In the genomic region with DNA sequence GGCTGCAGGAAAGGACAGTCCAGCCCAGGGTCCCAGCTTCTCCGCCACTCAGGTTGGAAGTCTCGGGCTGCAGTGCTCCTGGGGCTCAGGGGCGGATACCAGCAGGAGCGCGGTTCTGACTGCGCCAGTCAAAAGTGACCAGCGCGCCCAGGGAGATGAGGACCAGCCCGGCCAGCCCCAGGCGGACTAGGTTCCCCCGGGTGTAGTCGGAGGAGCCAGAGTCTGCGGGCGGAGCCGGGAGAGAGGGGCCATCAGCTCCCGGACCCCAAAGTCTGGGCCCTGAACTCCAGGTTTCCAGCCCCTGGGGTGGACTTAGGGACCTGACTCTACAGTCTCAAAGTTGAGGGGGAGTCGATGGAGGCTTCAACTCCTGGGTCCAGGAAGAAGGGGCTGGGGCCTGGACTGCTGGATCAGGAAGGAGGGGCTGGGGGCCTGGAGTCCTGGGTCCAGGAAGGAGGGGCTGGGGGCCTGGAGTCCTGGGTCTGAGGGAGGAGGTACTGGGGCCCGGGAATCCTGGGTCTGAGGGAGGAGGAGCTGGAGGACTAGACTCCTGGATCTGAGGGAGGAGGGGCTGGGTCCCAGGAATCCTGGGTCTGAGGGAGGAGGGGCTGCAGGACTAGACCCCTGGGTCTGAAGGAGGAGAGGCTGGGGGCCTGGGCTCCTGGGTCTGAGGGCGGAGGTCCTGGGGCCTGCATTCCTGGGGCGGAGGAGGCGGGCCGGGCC, we compare ENCODE assay signal across 12 cellular contexts. TPM values are rescaled to one million over a fixed set of nuclear protein-coding genes. Genes with fewer than 3 reads are reported as not detected.
DNase-seq lines count a peak whose midpoint lies in the region; ATAC-seq and TF ChIP-seq lines count a peak whose summit lies in the region.
"Had no signal": no experiment of that assay in that cellular context is flagged by ENCODE, and none has a peak within 500 bp of the region (broad histone marks: within the 10 kb centered on the region; RNA-seq: fewer than 3 reads in every experiment).

No MANE protein-coding gene starts in this region.

- peak overlapping the region; percentile 94 for H3K4me2 ChIP-seq in GM23338

- no peaks in the 10 kb centered on the region for H3K9me3 ChIP-seq in gastroesophageal sphincter

- peaks cover 9% of the 10 kb centered on the region; the same call in 1 of the 2 replicates for H3F3A ChIP-seq in GM23338 (replicated peaks; ENCODE audit: low read depth)

- no peak overlapping the region for H3K27ac Mint-ChIP-seq in GM23338
- H3K27ac Mint-ChIP-seq in activated CD8-positive, alpha-beta T cell treated with anti-CD3 and anti-CD28 coated beads for 36 hours = no peak overlapping the region

- WGBS in gastroesophageal sphincter (ENCODE audit: low coverage in 1 of 2), 2 donors = 14% methylated on average over 1 of the region's 22 CpGs; no CpG with 5 or more reads in 1 of the 2 donors

- no peak for ATAC-seq in GM23338
- no peak for ATAC-seq in activated CD8-positive, alpha-beta T cell treated with anti-CD3 and anti-CD28 coated beads for 36 hours
- ATAC-seq in HG03039 (IDR thresholded peaks at IDR 0.05; ENCODE audit: unreplicated experiment) = no peak
- ATAC-seq in HG02763 (IDR thresholded peaks at IDR 0.05; ENCODE audit: unreplicated experiment) = no peak
- ATAC-seq in gastroesophageal sphincter = no peak

- peaks cover 7% of the 10 kb centered on the region; the same call in 1 of the 3 replicates for H3K36me3 Mint-ChIP-seq in GM23338 (ENCODE audit: low read depth)
- H3K36me3 Mint-ChIP-seq in activated CD8-positive, alpha-beta T cell treated with anti-CD3 and anti-CD28 coated beads for 36 hours (ENCODE audit: low read depth) = no peaks in the 10 kb centered on the region

- intact Hi-C loops in activated CD8-positive, alpha-beta T cell treated with anti-CD3 and anti-CD28 coated beads for 36 hours (cut with micrococcal nuclease) = no loop called here

- peak overlapping the region; percentile 66; the same call in 1 of the 2 replicates for H2AFZ ChIP-seq in GM23338

- H3K4me1 ChIP-seq in GM23338 (ENCODE audit: insufficient read depth) (peaks cover 6% of the 10 kb centered on the region; the same call in 1 of the 2 replicates), gastroesophageal sphincter (peaks cover 0 to 23% (median 4%) of the 10 kb centered on the region in 3 donors)

- no peak overlapping the region for H3K27ac ChIP-seq in GM23338 (ENCODE audit: low read depth)
- peak overlapping the region in 2 of 4 donors; percentile 32 to 70 for H3K27ac ChIP-seq in gastroesophageal sphincter

- no peaks in the 10 kb centered on the region for H3K79me2 ChIP-seq in GM23338 (replicated peaks; ENCODE audit: insufficient read depth)

- POLR2A ChIA-PET in activated CD8-positive, alpha-beta T cell treated with anti-CD3 and anti-CD28 coated beads for 36 hours (lab: Charles Lee) = interaction anchor here (1.9 kb wide), 1 partner anchor 20 kb away, joined by 7 read pairs; a partner anchor contains a TSS

- no peak for TF ChIP-seq POLR2A in gastroesophageal sphincter (IDR thresholded peaks at IDR 0.05)

- CTCF ChIA-PET in activated CD8-positive, alpha-beta T cell treated with anti-CD3 and anti-CD28 coated beads for 36 hours (lab: Charles Lee) = interaction anchor here (0.9 to 1.7 kb wide), 2 partner anchors 8 to 241 kb away, joined by 3 to 4 read pairs; no protein-coding TSS in a partner anchor

- no peak for TF ChIP-seq EP300 in gastroesophageal sphincter (IDR thresholded peaks at IDR 0.05)

- no peaks in the 10 kb centered on the region for H4K20me1 ChIP-seq in GM23338 (replicated peaks; ENCODE audit: insufficient read depth)

- TF ChIP-seq CTCF in GM23338 (conservative IDR thresholded peaks at IDR 0.05; ENCODE audit: low read depth in 2 of 2) (no peak), foreskin fibroblast (IDR thresholded peaks at IDR 0.05; ENCODE audit: low read depth, low read length) (no peak), gastroesophageal sphincter (IDR thresholded peaks at IDR 0.05) (no peak)
- TF ChIP-seq CTCF in activated CD8-positive, alpha-beta T cell treated with anti-CD3 and anti-CD28 coated beads for 36 hours (IDR thresholded peaks at IDR 0.05) = no peak

- H3K9me3 Mint-ChIP-seq in GM23338 = peaks cover 10% of the 10 kb centered on the region
- no peaks in the 10 kb centered on the region for H3K9me3 Mint-ChIP-seq in activated CD8-positive, alpha-beta T cell treated with anti-CD3 and anti-CD28 coated beads for 36 hours

- H3K4me3 ChIP-seq in GM23338 (peak overlapping the region; percentile 76), foreskin fibroblast (ENCODE audit: low read depth in 1 of 2, low read length in 2 of 2) (peak overlapping the region; percentile 41 to 47), skeletal muscle cell (ENCODE audit: low read depth, low read length) (peak overlapping the region; percentile 44), gastroesophageal sphincter (peak overlapping the region in 1 of 2 donors; percentile 51)

- no peaks in the 10 kb centered on the region for H3K9me2 ChIP-seq in GM23338 (ENCODE audit: insufficient read depth)

- H3K4me1 Mint-ChIP-seq in GM23338 = peaks cover under 1% of the 10 kb centered on the region
- H3K4me1 Mint-ChIP-seq in activated CD8-positive, alpha-beta T cell treated with anti-CD3 and anti-CD28 coated beads for 36 hours (ENCODE audit: low read depth) = peaks cover 6% of the 10 kb centered on the region

- no peaks in the 10 kb centered on the region for H3K36me3 ChIP-seq in GM23338 (ENCODE audit: insufficient read depth)
- no peaks in the 10 kb centered on the region for H3K36me3 ChIP-seq in gastroesophageal sphincter

- DNase-seq in GM23338 (ENCODE audit: low spot score) (no peak), foreskin fibroblast (no peak), skeletal muscle cell (ENCODE audit: low read depth) (no peak), retina (no peak)
- DNase-seq in activated CD8-positive, alpha-beta T cell treated with anti-CD3 and anti-CD28 coated beads for 36 hours = no peak
- DNase-seq: NCI-H2029 had no signal

- H3K27me3 Mint-ChIP-seq in GM23338 (ENCODE audit: insufficient read depth, low read depth, poor library complexity) = peaks cover 36% of the 10 kb centered on the region
- peaks cover 21% of the 10 kb centered on the region for H3K27me3 Mint-ChIP-seq in activated CD8-positive, alpha-beta T cell treated with anti-CD3 and anti-CD28 coated beads for 36 hours

- peak overlapping the region; percentile 75; the same call in 2 of the 3 replicates for H3K4me3 Mint-ChIP-seq in GM23338
- H3K4me3 Mint-ChIP-seq in activated CD8-positive, alpha-beta T cell treated with anti-CD3 and anti-CD28 coated beads for 36 hours = peak overlapping the region; percentile 67
- H3K4me3 Mint-ChIP-seq: neural crest cell had no signal

- peaks cover 41% of the 10 kb centered on the region for H3K27me3 ChIP-seq in GM23338 (ENCODE audit: insufficient read depth)
- H3K27me3 ChIP-seq in gastroesophageal sphincter = peaks cover 31% of the 10 kb centered on the region

RNA-seq across cellular contexts. Expression of a gene that starts 5.3 kb away (rescaled TPM):
- 0.31 TPM in 1 of 2 replicates, not detected in the other for total RNA-seq in GM23338 (2014; rRNA removed; shearing (Covaris generic))
- 1.6 and 2.6 TPM in 2 replicates for polyA plus RNA-seq in GM23338 (2016; fragmentation: Nextera tagmentation; extraction: Ambion mirVana)
- total RNA-seq in activated CD8-positive, alpha-beta T cell treated with anti-CD3 and anti-CD28 coated beads for 36 hours = under 1 TPM; 0.68 to 0.76 TPM
- total RNA-seq in gastroesophageal sphincter = 1 to 10 TPM in 3 of 4 donors, not detected in 1; 1.2 to 2.4 (median 2.1) TPM
- total RNA-seq: neural crest cell, SK-MEL-5 had no signal

RNA-seq across cellular contexts. Expression of a gene that starts 7.4 kb away (rescaled TPM):
- total RNA-seq in GM23338 (2014; rRNA removed; shearing (Covaris generic)) = 27.6 and 28.4 TPM in 2 replicates
- polyA plus RNA-seq in GM23338 (2016; fragmentation: Nextera tagmentation; extraction: Ambion mirVana) = 691 and 851 TPM in 2 replicates
- 10 to 100 TPM; 94.8 to 96.7 TPM for total RNA-seq in activated CD8-positive, alpha-beta T cell treated with anti-CD3 and anti-CD28 coated beads for 36 hours
- 10 to 100 TPM; 14.2 to 37.7 (median 21.5) TPM for total RNA-seq in gastroesophageal sphincter

RNA-seq across cellular contexts. Expression of a gene that starts 14.1 kb away (rescaled TPM):
- total RNA-seq in GM23338 (2014; rRNA removed; shearing (Covaris generic)) = not detected in 2 replicates
- polyA plus RNA-seq in GM23338 (2016; fragmentation: Nextera tagmentation; extraction: Ambion mirVana) = not detected in 2 replicates
- total RNA-seq in activated CD8-positive, alpha-beta T cell treated with anti-CD3 and anti-CD28 coated beads for 36 hours = not detected
- not detected for total RNA-seq in gastroesophageal sphincter
- total RNA-seq: esophagus mucosa, neural crest cell, SK-MEL-5 had no signal

RNA-seq across cellular contexts. Expression of a gene that starts 20.2 kb away (rescaled TPM):
- total RNA-seq in GM23338 (2014; rRNA removed; shearing (Covaris generic)) = 12.0 and 16.2 TPM in 2 replicates
- 18.3 and 18.9 TPM in 2 replicates for polyA plus RNA-seq in GM23338 (2016; fragmentation: Nextera tagmentation; extraction: Ambion mirVana)
- total RNA-seq in activated CD8-positive, alpha-beta T cell treated with anti-CD3 and anti-CD28 coated beads for 36 hours = 10 to 100 TPM; 27.7 to 28.1 TPM
- total RNA-seq in gastroesophageal sphincter = 10 to 100 TPM; 12.5 to 20.9 (median 15.2) TPM

RNA-seq across cellular contexts. Expression of a gene that starts 20.3 kb away (rescaled TPM):
- total RNA-seq in GM23338 (2014; rRNA removed; shearing (Covaris generic)) = 79.3 and 83.3 TPM in 2 replicates
- 86.3 and 94.2 TPM in 2 replicates for polyA plus RNA-seq in GM23338 (2016; fragmentation: Nextera tagmentation; extraction: Ambion mirVana)
- total RNA-seq in activated CD8-positive, alpha-beta T cell treated with anti-CD3 and anti-CD28 coated beads for 36 hours = 10 to 100 TPM; 81.1 to 85.2 TPM
- 10 to 100 TPM; 51.6 to 67.1 (median 53.8) TPM for total RNA-seq in gastroesophageal sphincter
